Comparison of ENCODE assay signal across 8 cellular contexts in the genomic region with DNA sequence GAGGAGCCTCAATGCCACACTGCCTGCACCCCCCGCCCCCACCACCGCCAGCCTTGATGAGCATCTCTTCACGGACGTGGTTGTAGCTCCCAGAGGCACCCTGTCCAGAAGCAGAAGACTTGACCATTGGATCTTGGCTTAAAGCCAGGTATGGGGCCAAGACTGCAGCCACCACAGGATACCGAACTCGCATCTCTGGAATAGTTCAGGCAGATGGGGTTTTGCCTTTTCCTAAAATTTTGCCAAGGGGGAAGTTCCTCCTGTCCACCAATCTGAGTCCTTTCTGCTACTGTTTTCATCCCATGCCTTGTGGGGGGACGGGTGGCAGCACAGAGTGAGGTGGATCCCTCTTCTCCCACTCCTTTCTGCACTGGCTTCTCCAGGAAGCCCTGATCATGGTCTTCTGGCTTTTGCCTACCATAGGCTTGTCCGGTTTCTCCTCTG. TPM values are rescaled to one million over a fixed set of nuclear protein-coding genes. Genes with fewer than 3 reads are reported as not detected.
A peak's percentile ranks its signal among the peaks of the same experiment; 100 is the strongest.
DNase-seq lines count a peak whose midpoint lies in the region; ATAC-seq and TF ChIP-seq lines count a peak whose summit lies in the region.

No MANE protein-coding gene starts in this region.

- H3K36me3 ChIP-seq in prostate gland (no peaks in the 10 kb centered on the region), aorta (ENCODE audit: control insufficient read depth in 1 of 2, insufficient read depth in 2 of 2, low read length in 1 of 2) (no peaks in the 10 kb centered on the region)

- peaks cover 19% of the 10 kb centered on the region for H3K27me3 Mint-ChIP-seq in Calu3 (ENCODE audit: unreplicated experiment)

- no TSS peak for BruUV-seq in Calu3 (replicated peaks; lab: Mats Ljungman, UMichigan)

- H3K4me1 Mint-ChIP-seq in Calu3 (ENCODE audit: low read depth, unreplicated experiment): no peaks in the 10 kb centered on the region

- H3K27me3 ChIP-seq in prostate gland (replicated peaks; ENCODE audit: insufficient read depth) (no peaks in the 10 kb centered on the region), aorta (ENCODE audit: control insufficient read depth in 1 of 2, insufficient read depth in 2 of 2, low read length in 1 of 2) (no peaks in the 10 kb centered on the region)

- intact Hi-C loops in Calu3 (cut with micrococcal nuclease; ENCODE audit: unreplicated experiment) (no loop called here), prostate gland (cut with DNase I) (no loop called here), aorta (cut with DNase I) (loop anchor here in 1 of 2 donors (5.0 kb wide), 2 partner anchors 34 to 156 kb away; a partner anchor contains a TSS)

- WGBS in prostate gland: 70% methylated on average over 8 of the region's 8 CpGs
- 76 to 78% methylated on average over 8 of the region's 8 CpGs for WGBS in aorta, 2 donors

- TF ChIP-seq CTCF in Calu3 (IDR thresholded peaks at IDR 0.05; ENCODE audit: unreplicated experiment) (no peak), epithelial cell of proximal tubule (conservative IDR thresholded peaks at IDR 0.05; ENCODE audit: low read depth, low read length) (no peak), prostate gland (IDR thresholded peaks at IDR 0.05) (no peak)

- H3K9me3 Mint-ChIP-seq in Calu3 (ENCODE audit: low read depth, unreplicated experiment): no peaks in the 10 kb centered on the region

- peak overlapping the region; percentile 69 for H3K4me3 Mint-ChIP-seq in Calu3 (ENCODE audit: low read depth, unreplicated experiment)

- no peak overlapping the region for H3K27ac Mint-ChIP-seq in Calu3 (ENCODE audit: unreplicated experiment)

- H3K9me3 ChIP-seq in prostate gland (no peaks in the 10 kb centered on the region), aorta (ENCODE audit: control insufficient read depth, low read length) (no peaks in the 10 kb centered on the region)

- H3K4me1 ChIP-seq in prostate gland (replicated peaks) (no peaks in the 10 kb centered on the region), aorta (ENCODE audit: control insufficient read depth in 1 of 2, insufficient read depth in 2 of 2, low read length in 2 of 2) (no peaks in the 10 kb centered on the region)

- H3K4me3 ChIP-seq in epithelial cell of proximal tubule (ENCODE audit: low read depth, low read length): peak overlapping the region; percentile 85
- peak overlapping the region; percentile 50 to 55 for H3K4me3 ChIP-seq in prostate gland
- peak overlapping the region in 1 of 2 donors; percentile 51 for H3K4me3 ChIP-seq in aorta (ENCODE audit: low read length in 2 of 2)

- no peak for DNase-seq in Calu3
- DNase-seq in RPMI7951 (ENCODE audit: low read depth): peak; percentile 91
- no peak for DNase-seq in epithelial cell of proximal tubule (ENCODE audit: low read depth)
- no peak for DNase-seq in prostate gland (ENCODE audit: low spot score)
- DNase-seq in SKM-1 treated with dmso at 0.1 percent for 144 hours (lab: John Stamatoyannopoulos, UW; ENCODE audit: unreplicated experiment): no peak
- no peak for DNase-seq in amniotic stem cell (lab: John Stamatoyannopoulos, UW)
- DNase-seq in aorta: no peak

- H3K36me3 Mint-ChIP-seq in Calu3 (ENCODE audit: insufficient read depth, unreplicated experiment): peaks cover 9% of the 10 kb centered on the region

- TF ChIP-seq POLR2A in prostate gland (IDR thresholded peaks at IDR 0.05): no peak

- ATAC-seq in GM19023 (IDR thresholded peaks at IDR 0.05; ENCODE audit: unreplicated experiment) (no peak), aorta (ENCODE audit: low FRiP score) (no peak)

- H3K27ac ChIP-seq in prostate gland (peak overlapping the region; percentile 26 to 70), aorta (ENCODE audit: low read depth in 1 of 2, low read length in 2 of 2) (no peak overlapping the region)

- CTCF ChIA-PET in Calu3 (lab: Charles Lee): no interaction called here

RNA-seq across cellular contexts. Expression of a gene that starts 0.9 kb away (rescaled TPM):
- total RNA-seq in Calu3 (2022) (0.47 and 0.49 TPM in 2 replicates), epithelial cell of proximal tubule (4.4 and 28.7 TPM in 2 replicates), prostate gland (10 to 100 TPM; 23.4 to 33.5 TPM), aorta (10 to 100 TPM in 1 of 2 donors, 1 to 10 TPM in 1; 9.9 to 12.3 TPM)
- 9.9 and 10.1 TPM in 2 replicates for total RNA-seq in RPMI7951 (2014; rRNA removed; shearing (Covaris generic))
- 10 to 100 TPM in 1 of 2 donors, 1 to 10 TPM in 1; 2.9 to 51.6 TPM for polyA plus RNA-seq in aorta

RNA-seq across cellular contexts. Expression of a gene that starts 28.8 kb away (rescaled TPM):
- total RNA-seq in Calu3 (2022) (8.8 TPM in 2 replicates), epithelial cell of proximal tubule (12.9 and 30.7 TPM in 2 replicates), prostate gland (10 to 100 TPM in 1 of 2 donors, 1 to 10 TPM in 1; 2.7 to 30.0 TPM), aorta (10 to 100 TPM in 1 of 2 donors, 1 to 10 TPM in 1; 5.7 to 19.7 TPM)
- total RNA-seq in RPMI7951 (2014; rRNA removed; shearing (Covaris generic)): 0.78 and 1.2 TPM in 2 replicates
- polyA plus RNA-seq in aorta: 10 to 100 TPM in 1 of 2 donors, under 1 TPM in 1; 0.88 to 10.1 TPM

RNA-seq across cellular contexts. Expression of a gene that starts 32.3 kb away (rescaled TPM):
- 46.3 and 47.7 TPM in 2 replicates for total RNA-seq in Calu3 (2022)
- 12.0 and 15.8 TPM in 2 replicates for total RNA-seq in RPMI7951 (2014; rRNA removed; shearing (Covaris generic))
- 61.3 and 74.3 TPM in 2 replicates for total RNA-seq in epithelial cell of proximal tubule
- 10 to 100 TPM; 29.1 to 86.9 TPM for total RNA-seq in prostate gland
- 10 to 100 TPM; 38.5 to 47.0 TPM for total RNA-seq in aorta
- 10 to 100 TPM in 1 of 2 donors, 1 to 10 TPM in 1; 8.1 to 27.6 TPM for polyA plus RNA-seq in aorta

RNA-seq across cellular contexts. Expression of a gene that starts 53.3 kb away (rescaled TPM):
- total RNA-seq in Calu3 (2022) (32.8 and 35.1 TPM in 2 replicates), epithelial cell of proximal tubule (77.6 and 78.8 TPM in 2 replicates), prostate gland (10 to 100 TPM; 52.5 to 82.0 TPM), aorta (10 to 100 TPM; 31.7 to 34.4 TPM)
- 29.3 and 42.1 TPM in 2 replicates for total RNA-seq in RPMI7951 (2014; rRNA removed; shearing (Covaris generic))
- 100 to 1,000 TPM in 1 of 2 donors, 10 to 100 TPM in 1; 18.4 to 122 TPM for polyA plus RNA-seq in aorta

RNA-seq across cellular contexts. Expression of a gene that starts 54.9 kb away (rescaled TPM):
- total RNA-seq in Calu3 (2022) (12.5 and 12.9 TPM in 2 replicates), epithelial cell of proximal tubule (8.2 and 11.3 TPM in 2 replicates), prostate gland (10 to 100 TPM in 1 of 2 donors, 1 to 10 TPM in 1; 9.1 to 14.8 TPM), aorta (1 to 10 TPM; 6.2 to 9.8 TPM)
- total RNA-seq in RPMI7951 (2014; rRNA removed; shearing (Covaris generic)): 4.3 and 4.6 TPM in 2 replicates
- 1 to 10 TPM; 2.8 to 3.0 TPM for polyA plus RNA-seq in aorta

Comparison
In these comparisons a context has a peak if more than half of its experiments do, and no peak if none do; other contexts are left out.
1. H3K27ac ChIP-seq: peak in prostate gland (2 of 2); none in aorta (0 of 2).